16 cellular contexts compared by ENCODE assay signal in genomic region chr6:54050750-54051149, GRCh38.
"Had no signal": no experiment of that assay in that cellular context is flagged by ENCODE, and none has a peak within 500 bp of the region (broad histone marks: within the 10 kb centered on the region; RNA-seq: fewer than 3 reads in every experiment).

No MANE protein-coding gene starts in this region.

- H3K79me2 ChIP-seq: parathyroid adenoma had no signal

- H2AFZ ChIP-seq: parathyroid adenoma had no signal

- H3K4me1 ChIP-seq: ascending aorta, parathyroid adenoma, vagina had no signal

- ATAC-seq: WTC11 had no signal

- DNase-seq: activated gamma-delta T cell treated with Interleukin-2 at 50 U/mL for 16 hours; activated T-cell treated with anti-CD3 and anti-CD28 coated beads, Interleukin-2, amount 50 U/mL, for 1 hour; brain microvascular endothelial cell; endodermal cell; nucleus accumbens; sigmoid colon; stimulated activated CD4-positive, alpha-beta T cell treated with anti-CD3 and anti-CD28 coated beads, Interleukin-4, amount 100 ng/mL, for 24 hours; stimulated activated naive CD4-positive, alpha-beta T cell treated with Interleukin-2 at 50 U/mL for 16 hours; T-helper 9 cell had no signal

- H3K9ac ChIP-seq: parathyroid adenoma had no signal

- H3K27me3 ChIP-seq: ascending aorta, brain microvascular endothelial cell, sigmoid colon, vagina had no signal

- H3K27ac ChIP-seq: ascending aorta, brain microvascular endothelial cell, coronary artery, epithelial cell of prostate, parathyroid adenoma, sigmoid colon, thoracic aorta, vagina had no signal

- H3K36me3 ChIP-seq: ascending aorta, brain microvascular endothelial cell, sigmoid colon, thoracic aorta, vagina had no signal

- H3K9me3 ChIP-seq: ascending aorta, sigmoid colon, thoracic aorta, vagina had no signal

- H3K4me3 ChIP-seq: ascending aorta, coronary artery, sigmoid colon, thoracic aorta, vagina had no signal
